In genomic region chr6:5345324-5345723, GRCh38 we compare ENCODE assay signal across 29 cellular contexts.
"Had no signal": no experiment of that assay in that cellular context is flagged by ENCODE, and none has a peak within 500 bp of the region (broad histone marks: within the 10 kb centered on the region; RNA-seq: fewer than 3 reads in every experiment).

No MANE protein-coding gene starts in this region.

- DNase-seq: activated CD4-positive, alpha-beta memory T cell treated with anti-CD3 and anti-CD28 coated beads for 36 hours; activated CD4-positive, alpha-beta T cell treated with anti-CD3 and anti-CD28 coated beads for 36 hours; activated CD4-positive, alpha-beta T cell treated with anti-CD3 and anti-CD28 coated beads, Interleukin-2, amount 10 ng/mL, durations not matched to agents 24 days and 14 days; activated CD4-positive, CD25-positive, alpha-beta regulatory T cell; activated CD4-positive, CD25-positive, alpha-beta regulatory T cell treated with anti-CD3 and anti-CD28 coated beads, Interleukin-2, amount 50 U/mL, for 72 hours; activated CD8-positive, alpha-beta memory T cell treated with anti-CD3 and anti-CD28 coated beads, Interleukin-2, amount 10 ng/mL, durations not matched to agents 7 days and 5 days; activated CD8-positive, alpha-beta memory T cell treated with anti-CD3 and anti-CD28 coated beads, Interleukin-2, amount 50 U/mL, for 4 hours; activated CD8-positive, alpha-beta T cell treated with anti-CD3 and anti-CD28 coated beads, Interleukin-2, amount 10 ng/mL, durations not matched to agents 7 days and 5 days; activated effector memory CD4-positive, alpha-beta T cell treated with anti-CD3 and anti-CD28 coated beads, Interleukin-2, amount 50 U/mL, for 16 hours; activated naive CD4-positive, alpha-beta T cell treated with anti-CD3 and anti-CD28 coated beads for 36 hours; activated naive CD8-positive, alpha-beta T cell treated with anti-CD3 and anti-CD28 coated beads for 36 hours; activated naive CD8-positive, alpha-beta T cell treated with anti-CD3 and anti-CD28 coated beads, Interleukin-2, amount 50 U/mL, for 24 hours; activated T-cell treated with anti-CD3 and anti-CD28 coated beads, Interleukin-2, amount 50 U/mL, for 1 hour; activated T-cell treated with anti-CD3 and anti-CD28 coated beads, Interleukin-2, amount 50 U/mL, for 48 hours; adrenal gland; amygdala; aorta; body of pancreas; caudate nucleus; cortex of kidney; effector memory CD4-positive, alpha-beta T cell; endodermal cell; erythroblast; foreskin keratinocyte; gastrocnemius medialis; glutamatergic neuron; heart left ventricle; T-helper 2 cell had no signal

- H3K36me3 ChIP-seq: adrenal gland, esophagus muscularis mucosa, gastrocnemius medialis, heart left ventricle had no signal

- H3K27me3 ChIP-seq: adrenal gland, body of pancreas, esophagus muscularis mucosa, foreskin keratinocyte, gastrocnemius medialis, heart left ventricle had no signal

- ATAC-seq: activated CD4-positive, alpha-beta T cell treated with anti-CD3 and anti-CD28 coated beads for 36 hours; activated CD8-positive, alpha-beta memory T cell treated with anti-CD3 and anti-CD28 coated beads, Interleukin-2, amount 10 ng/mL, durations not matched to agents 7 days and 5 days; activated CD8-positive, alpha-beta T cell treated with anti-CD3 and anti-CD28 coated beads, Interleukin-2, amount 10 ng/mL, durations not matched to agents 7 days and 5 days; activated naive CD8-positive, alpha-beta T cell treated with anti-CD3 and anti-CD28 coated beads, Interleukin-2, amount 50 U/mL, for 24 hours; body of pancreas; foreskin keratinocyte; gastrocnemius medialis; heart left ventricle had no signal

- H3K4me1 ChIP-seq: adrenal gland, body of pancreas, foreskin keratinocyte, gastrocnemius medialis had no signal

- H3K27ac ChIP-seq: adrenal gland, body of pancreas, esophagus muscularis mucosa, foreskin keratinocyte, gastrocnemius medialis, heart left ventricle had no signal

- H3K9me3 ChIP-seq: adrenal gland, body of pancreas, esophagus muscularis mucosa, gastrocnemius medialis had no signal

- H3K4me3 ChIP-seq: adrenal gland, body of pancreas, esophagus muscularis mucosa, gastrocnemius medialis, heart left ventricle had no signal
